8 cellular contexts compared by ENCODE assay signal in the genomic region with DNA sequence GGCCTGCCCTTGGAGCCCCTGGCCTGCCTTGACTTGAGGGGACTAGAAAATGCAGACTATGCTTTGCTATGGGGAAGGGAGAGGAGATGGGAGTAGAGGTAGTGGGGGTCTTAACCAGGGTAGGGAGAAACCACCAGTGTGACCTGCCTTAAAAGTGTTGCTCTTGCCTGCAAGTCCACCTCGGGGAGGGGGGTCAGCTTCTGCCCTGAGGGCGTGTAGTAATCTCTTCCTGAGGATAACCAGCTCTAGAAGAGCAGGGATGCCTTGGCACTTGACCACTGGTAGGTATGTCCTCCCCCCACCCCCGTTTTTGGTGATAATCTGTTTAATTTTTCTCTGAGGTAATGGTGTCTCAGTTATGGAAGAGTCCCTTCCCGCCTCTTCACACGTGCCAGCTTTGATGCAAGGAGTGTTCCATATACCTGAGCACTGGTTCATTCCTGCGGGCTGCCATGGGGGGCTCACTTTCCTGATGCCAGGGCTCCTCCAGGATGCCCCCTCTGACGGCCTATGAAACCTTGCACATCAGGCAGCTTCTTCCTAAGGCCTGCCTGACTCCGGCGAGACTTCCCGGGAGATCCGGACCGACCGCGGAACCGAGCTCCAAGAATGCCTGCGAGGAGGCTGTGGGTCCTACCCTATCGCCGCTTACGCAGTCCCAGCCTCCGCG. TPM values are rescaled to one million over a fixed set of nuclear protein-coding genes. Genes with fewer than 3 reads are reported as not detected.
A peak's percentile ranks its signal among the peaks of the same experiment; 100 is the strongest.
DNase-seq lines count a peak whose midpoint lies in the region; ATAC-seq and TF ChIP-seq lines count a peak whose summit lies in the region.

No MANE protein-coding gene starts in this region.

- intact Hi-C loops in IMR-90 (cut with micrococcal nuclease) (loop anchor here (1.0 to 2.0 kb wide), 3 partner anchors 18 to 105 kb away; partner anchors contain the start of genes QRICH1 and WDR6), breast epithelium (cut with DNase I; ENCODE audit: low total_unique reads) (no loop called here)

- no peak for TF ChIP-seq RAD21 in IMR-90 (IDR thresholded peaks at IDR 0.05; ENCODE audit: low read length)

- POLR2A ChIA-PET in IMR-90 (lab: Charles Lee; ENCODE audit: unreplicated experiment), result interaction anchor here (1.3 kb wide), 1 partner anchor 18 kb away, joined by 9 read pairs; the partner anchor contains the start of gene WDR6

- peak overlapping the region; percentile 76 for H4K5ac ChIP-seq in IMR-90 (ENCODE audit: low read depth, low read length)

- no peaks in the 10 kb centered on the region for H4K20me1 ChIP-seq in IMR-90 (ENCODE audit: insufficient read depth, low read length)

- DNase-seq in IMR-90 (peak; percentile 4), breast epithelium (ENCODE audit: low spot score in 2 of 2) (no peak), NCI-H1694 treated with DMSO at 0.1 percent for 48 hours (lab: John Stamatoyannopoulos, UW) (no peak), AG08396 (ENCODE audit: low spot score) (no peak)
- DNase-seq in central memory CD4-positive, alpha-beta T cell, result no peak

- H3K9me3 ChIP-seq in IMR-90 (ENCODE audit: control insufficient read depth, insufficient read depth, low read length) (no peaks in the 10 kb centered on the region), breast epithelium (no peaks in the 10 kb centered on the region), muscle layer of duodenum (ENCODE audit: control insufficient read depth in 1 of 2, low read length in 2 of 2) (no peaks in the 10 kb centered on the region)

- 5% methylated on average over 12 of the region's 21 CpGs; no CpG with 5 or more reads in 1 of the 2 experiments for WGBS in IMR-90 (ENCODE audit: extremely low coverage in 2 of 2, insufficient read length in 1 of 2), 2 experiments

- H2BK15ac ChIP-seq in IMR-90 (ENCODE audit: low read depth, low read length), result peak overlapping the region; percentile 47; the same call in 1 of the 3 replicates

- peak overlapping the region; percentile 74 to 79 for H4K8ac ChIP-seq in IMR-90 (ENCODE audit: low read depth in 2 of 2, low read length in 2 of 2)

- peak overlapping the region; percentile 74 for H3K18ac ChIP-seq in IMR-90 (ENCODE audit: low read depth, low read length)

- dilution Hi-C loops in IMR-90 (cut with HindIII; ENCODE audit: low sequenced_read_pairs, unreplicated experiment), result no loop called here

- H2AK5ac ChIP-seq in IMR-90 (ENCODE audit: low read depth, low read length), result peak overlapping the region; percentile 89

- peak overlapping the region; percentile 86 for H3K4me2 ChIP-seq in IMR-90 (ENCODE audit: low read depth, low read length)

- peak overlapping the region; percentile 71 for H2BK120ac ChIP-seq in IMR-90 (ENCODE audit: low read depth, low read length)

- H3K36me3 ChIP-seq in IMR-90 (ENCODE audit: control insufficient read depth, insufficient read depth, low read length) (peaks cover 11% of the 10 kb centered on the region), breast epithelium (no peaks in the 10 kb centered on the region), muscle layer of duodenum (ENCODE audit: control insufficient read depth in 1 of 2, insufficient read depth in 2 of 2, low read length in 2 of 2) (peaks cover 15 to 17% of the 10 kb centered on the region in 2 donors)

- H3K9ac ChIP-seq in IMR-90 (ENCODE audit: low read depth, low read length), result peak overlapping the region; percentile 74

- peak overlapping the region; percentile 77 for H3K56ac ChIP-seq in IMR-90 (ENCODE audit: extremely low read depth, insufficient read depth, low read length)

- no peaks in the 10 kb centered on the region for H3K27me3 ChIP-seq in IMR-90 (ENCODE audit: control insufficient read depth, insufficient read depth, low read length)
- no peaks in the 10 kb centered on the region for H3K27me3 ChIP-seq in breast epithelium
- H3K27me3 ChIP-seq in muscle layer of duodenum (ENCODE audit: low read depth, low read length), result no peaks in the 10 kb centered on the region

- peaks cover 20 to 39% of the 10 kb centered on the region in 2 experiments for H3K79me1 ChIP-seq in IMR-90 (ENCODE audit: low read depth in 1 of 2, low read length in 2 of 2)

- H3K4me3 ChIP-seq in IMR-90 (ENCODE audit: insufficient read depth, low read depth, low read length), result peak overlapping the region; percentile 72
- peak overlapping the region; percentile 91 to 96 (median 92) for H3K4me3 ChIP-seq in breast epithelium
- peak overlapping the region; percentile 73 to 97 for H3K4me3 ChIP-seq in muscle layer of duodenum (ENCODE audit: low read depth in 1 of 2, low read length in 2 of 2)

- H2AFZ ChIP-seq in IMR-90 (replicated peaks; ENCODE audit: low read length, poor library complexity), result peak overlapping the region; percentile 96

- TF ChIP-seq POLR2A in IMR-90 (IDR thresholded peaks at IDR 0.05; ENCODE audit: low read depth, low read length) (no peak), breast epithelium (IDR thresholded peaks at IDR 0.05) (no peak)

- in situ Hi-C loops in IMR-90 (cut with MboI; ENCODE audit: low sequenced_read_pairs), result no loop called here

- H3K4ac ChIP-seq in IMR-90 (ENCODE audit: low read depth, low read length), result peak overlapping the region; percentile 87

- peak overlapping the region; percentile 90 for H2BK5ac ChIP-seq in IMR-90 (ENCODE audit: low read depth, low read length, poor library complexity, severe bottlenecking)

- H3K27ac ChIP-seq in C4-2B (peak overlapping the region; percentile 98), IMR-90 (ENCODE audit: insufficient read depth, low read length) (peak overlapping the region; percentile 92), breast epithelium (peak overlapping the region; percentile 90 to 95), muscle layer of duodenum (ENCODE audit: low read length) (peak overlapping the region; percentile 96)

- peak overlapping the region; percentile 50; the same call in 1 of the 2 replicates for H3K23ac ChIP-seq in IMR-90 (ENCODE audit: low read depth, low read length)

- BruUV-seq in IMR-90 (replicated peaks; lab: Mats Ljungman, UMichigan), result TSS peak; percentile 84

- H3K14ac ChIP-seq in IMR-90 (replicated peaks; ENCODE audit: low read depth, low read length), result peak overlapping the region; percentile 84

- peak overlapping the region; percentile 80 for H4K91ac ChIP-seq in IMR-90 (ENCODE audit: insufficient read depth, low read depth, low read length)

- H3K9me1 ChIP-seq in IMR-90 (ENCODE audit: insufficient read depth, low read length), result peaks cover 7% of the 10 kb centered on the region

- peak overlapping the region; percentile 96 for H2AK9ac ChIP-seq in IMR-90 (replicated peaks; ENCODE audit: low read depth, low read length, poor library complexity)

- ATAC-seq in IMR-90 (ENCODE audit: low read depth) (no peak), GM19452 (IDR thresholded peaks at IDR 0.05; ENCODE audit: unreplicated experiment) (no peak)

- peaks cover 14% of the 10 kb centered on the region for H3K4me1 ChIP-seq in IMR-90 (ENCODE audit: control insufficient read depth, insufficient read depth, low read length)
- H3K4me1 ChIP-seq in breast epithelium, result peaks cover 5 to 7% of the 10 kb centered on the region in 2 donors
- peaks cover 15 to 23% of the 10 kb centered on the region in 2 donors for H3K4me1 ChIP-seq in muscle layer of duodenum (ENCODE audit: control insufficient read depth in 1 of 2, insufficient read depth in 2 of 2, low read length in 2 of 2)

- no peak for TF ChIP-seq CTCF in C4-2B (conservative IDR thresholded peaks at IDR 0.05)
- no peak for TF ChIP-seq CTCF in IMR-90 (conservative IDR thresholded peaks at IDR 0.05; ENCODE audit: low read depth, low read length)
- no peak for TF ChIP-seq CTCF in breast epithelium (IDR thresholded peaks at IDR 0.05)

- H2BK20ac ChIP-seq in IMR-90 (ENCODE audit: low read depth, low read length), result peak overlapping the region; percentile 63

- CTCF ChIA-PET in IMR-90 (lab: Yijun Ruan, JAX), result interaction anchor here (1.0 to 3.2 kb wide), 5 partner anchors 11 to 105 kb away, joined by 3 to 17 read pairs (median 3); partner anchors contain the start of genes NDUFAF3, QRICH1 and WDR6

TF ChIP-seq in IMR-90, 13 proteins besides CTCF, POLR2A, EP300 and RAD21:
- peak; percentile 17; the same call in 1 of the 2 replicates for TF ChIP-seq BHLHE40 (IDR thresholded peaks at IDR 0.05; ENCODE audit: low read depth, low read length)
- TF ChIP-seq, protein P1, sequence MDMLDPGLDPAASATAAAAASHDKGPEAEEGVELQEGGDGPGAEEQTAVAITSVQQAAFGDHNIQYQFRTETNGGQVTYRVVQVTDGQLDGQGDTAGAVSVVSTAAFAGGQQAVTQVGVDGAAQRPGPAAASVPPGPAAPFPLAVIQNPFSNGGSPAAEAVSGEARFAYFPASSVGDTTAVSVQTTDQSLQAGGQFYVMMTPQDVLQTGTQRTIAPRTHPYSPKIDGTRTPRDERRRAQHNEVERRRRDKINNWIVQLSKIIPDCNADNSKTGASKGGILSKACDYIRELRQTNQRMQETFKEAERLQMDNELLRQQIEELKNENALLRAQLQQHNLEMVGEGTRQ (IDR thresholded peaks at IDR 0.05; ENCODE audit: low read depth, low read length), result no peak
- no peak for TF ChIP-seq FOS (IDR thresholded peaks at IDR 0.05; ENCODE audit: low read depth, low read length)

RNA-seq across cellular contexts. Expression of gene P4HTM, which starts 0.8 kb away (rescaled TPM):
- total RNA-seq in IMR-90 (2012; rRNA removed) (10.4 and 11.1 TPM in 2 replicates), breast epithelium (10 to 100 TPM; 29.9 to 59.7 (median 58.7) TPM)
- polyA plus RNA-seq in IMR-90 (2012; rRNA removed), result 26.1 and 29.7 TPM in 2 replicates
- 18.8 and 34.8 TPM in 2 replicates for polyA plus RNA-seq in IMR-90 (2012; cell fraction: cytosol; rRNA removed)
- 99.3 and 171 TPM in 2 replicates for polyA plus RNA-seq in IMR-90 (2012; cell fraction: nucleus; rRNA removed; ENCODE audit: low replicate concordance)

RNA-seq across cellular contexts. Expression of gene WDR6, which starts 17.9 kb away (rescaled TPM):
- total RNA-seq in IMR-90 (2012; rRNA removed), result 55.8 and 60.9 TPM in 2 replicates
- 160 and 172 TPM in 2 replicates for polyA plus RNA-seq in IMR-90 (2012; rRNA removed)
- polyA plus RNA-seq in IMR-90 (2012; cell fraction: cytosol; rRNA removed), result 97.3 and 121 TPM in 2 replicates
- polyA plus RNA-seq in IMR-90 (2012; cell fraction: nucleus; rRNA removed; ENCODE audit: low replicate concordance), result 1,034 and 1,622 TPM in 2 replicates
- 100 to 1,000 TPM in 2 of 3 donors, 10 to 100 TPM in 1; 57.9 to 143 (median 135) TPM for total RNA-seq in breast epithelium

RNA-seq across cellular contexts. Expression of gene DALRD3, which starts 29.1 kb away (rescaled TPM):
- total RNA-seq in IMR-90 (2012; rRNA removed), result 27.8 and 28.3 TPM in 2 replicates
- 42.2 and 43.5 TPM in 2 replicates for polyA plus RNA-seq in IMR-90 (2012; rRNA removed)
- 33.8 and 36.4 TPM in 2 replicates for polyA plus RNA-seq in IMR-90 (2012; cell fraction: cytosol; rRNA removed)
- polyA plus RNA-seq in IMR-90 (2012; cell fraction: nucleus; rRNA removed; ENCODE audit: low replicate concordance), result 116 and 195 TPM in 2 replicates
- 10 to 100 TPM; 27.5 to 48.4 (median 37.7) TPM for total RNA-seq in breast epithelium

RNA-seq across cellular contexts. Expression of gene NDUFAF3, which starts 32.7 kb away (rescaled TPM):
- total RNA-seq in IMR-90 (2012; rRNA removed), result 26.5 and 43.3 TPM in 2 replicates
- 112 and 137 TPM in 2 replicates for polyA plus RNA-seq in IMR-90 (2012; rRNA removed)
- 38.6 and 96.1 TPM in 2 replicates for polyA plus RNA-seq in IMR-90 (2012; cell fraction: cytosol; rRNA removed)
- polyA plus RNA-seq in IMR-90 (2012; cell fraction: nucleus; rRNA removed; ENCODE audit: low replicate concordance), result 22.8 and 47.7 TPM in 2 replicates
- 100 to 1,000 TPM; 151 to 171 (median 164) TPM for total RNA-seq in breast epithelium

RNA-seq across cellular contexts. Expression of gene IMPDH2, which starts 39.9 kb away (rescaled TPM):
- 268 and 296 TPM in 2 replicates for total RNA-seq in IMR-90 (2012; rRNA removed)
- polyA plus RNA-seq in IMR-90 (2012; rRNA removed), result 190 and 194 TPM in 2 replicates
- polyA plus RNA-seq in IMR-90 (2012; cell fraction: cytosol; rRNA removed), result 126 and 176 TPM in 2 replicates
- 254 and 364 TPM in 2 replicates for polyA plus RNA-seq in IMR-90 (2012; cell fraction: nucleus; rRNA removed; ENCODE audit: low replicate concordance)
- 100 to 1,000 TPM; 123 to 216 (median 178) TPM for total RNA-seq in breast epithelium
